Comparison of ENCODE assay signal across 17 cellular contexts in genomic region chr3:111301238-111301798, GRCh38.
A peak's percentile ranks its signal among the peaks of the same experiment; 100 is the strongest.
DNase-seq lines count a peak whose midpoint lies in the region; ATAC-seq and TF ChIP-seq lines count a peak whose summit lies in the region.
"Had no signal": no experiment of that assay in that cellular context is flagged by ENCODE, and none has a peak within 500 bp of the region (broad histone marks: within the 10 kb centered on the region; RNA-seq: fewer than 3 reads in every experiment).

No MANE protein-coding gene starts in this region.

- intact Hi-C loops in activated CD8-positive, alpha-beta T cell treated with anti-CD3 and anti-CD28 coated beads for 36 hours (cut with micrococcal nuclease): no loop called here

- POLR2A ChIA-PET in activated CD8-positive, alpha-beta T cell treated with anti-CD3 and anti-CD28 coated beads for 36 hours (lab: Charles Lee): no interaction called here

- no peak for DNase-seq in DND-41
- DNase-seq in activated CD8-positive, alpha-beta T cell treated with anti-CD3 and anti-CD28 coated beads for 36 hours: no peak
- DNase-seq in stimulated activated CD4-positive, alpha-beta T cell treated with anti-CD3 and anti-CD28 coated beads, Interleukin-4, amount 100 ng/mL, for 1 hour: no peak
- no peak for DNase-seq in superior temporal gyrus (ENCODE audit: extremely low spot score)
- DNase-seq in DMS153 (lab: John Stamatoyannopoulos, UW): no peak
- DNase-seq: ACHN, AML-193, NCI-H1436, NCI-H2029, NCI-H2171 treated with DMSO at 0.1 percent for 48 hours, NCI-H446 treated with DMSO at 0.1 percent for 48 hours, OCI-M1 had no signal

- H3K27ac ChIP-seq in BLaER1: no peak overlapping the region; the same call in 1 of the 2 replicates
- peak overlapping the region; percentile 78 for H3K27ac ChIP-seq in DND-41 (ENCODE audit: low read length)
- H3K27ac ChIP-seq: HL-60, RWPE1 had no signal

- H3K9ac ChIP-seq in BLaER1 (no peak overlapping the region), DND-41 (ENCODE audit: low read depth, low read length) (peak overlapping the region; percentile 23; the same call in 1 of the 2 replicates), Loucy (ENCODE audit: low read depth, low read length, poor library complexity, severe bottlenecking) (no peak overlapping the region)

- H3K9me3 ChIP-seq in BLaER1 (peaks cover 4% of the 10 kb centered on the region; the same call in 1 of the 2 replicates), DND-41 (ENCODE audit: insufficient read depth, low read length, severe bottlenecking) (no peaks in the 10 kb centered on the region), Loucy (ENCODE audit: insufficient read depth, low read depth, low read length) (no peaks in the 10 kb centered on the region)

- no peaks in the 10 kb centered on the region for H3K27me3 Mint-ChIP-seq in activated CD8-positive, alpha-beta T cell treated with anti-CD3 and anti-CD28 coated beads for 36 hours

- no peaks in the 10 kb centered on the region for H3K9me2 ChIP-seq in Loucy (replicated peaks; ENCODE audit: low read depth, low read length)

- TF ChIP-seq CTCF in DND-41 (IDR thresholded peaks at IDR 0.05; ENCODE audit: borderline replicate concordance, extremely low read depth, low read length, poor library complexity, severe bottlenecking) (no peak), Loucy (conservative IDR thresholded peaks at IDR 0.05; ENCODE audit: low read length) (no peak)
- no peak for TF ChIP-seq CTCF in activated CD8-positive, alpha-beta T cell treated with anti-CD3 and anti-CD28 coated beads for 36 hours (IDR thresholded peaks at IDR 0.05)

- no peaks in the 10 kb centered on the region for H3F3A ChIP-seq in Loucy (ENCODE audit: low read depth)

- H3K4me1 Mint-ChIP-seq in activated CD8-positive, alpha-beta T cell treated with anti-CD3 and anti-CD28 coated beads for 36 hours (ENCODE audit: low read depth): peaks cover 13% of the 10 kb centered on the region

- H2AFZ ChIP-seq in DND-41 (ENCODE audit: low read depth, low read length): no peak overlapping the region
- no peak overlapping the region for H2AFZ ChIP-seq in Loucy (ENCODE audit: low read length)

- ATAC-seq in DND-41 (ENCODE audit: insufficient read depth, low read depth): peak; percentile 70
- ATAC-seq in activated CD8-positive, alpha-beta T cell treated with anti-CD3 and anti-CD28 coated beads for 36 hours: peak; percentile 20

- H3K4me2 ChIP-seq in BLaER1 (peak overlapping the region; percentile 44), DND-41 (ENCODE audit: insufficient read depth, low read length) (peak overlapping the region; percentile 42), Loucy (ENCODE audit: low read depth, low read length, poor library complexity, severe bottlenecking) (peak overlapping the region; percentile 44)

- H3K27me3 ChIP-seq in BLaER1 (no peaks in the 10 kb centered on the region), DND-41 (ENCODE audit: insufficient read depth, low read length, poor library complexity) (no peaks in the 10 kb centered on the region), Loucy (ENCODE audit: insufficient read depth, low read length, poor library complexity, severe bottlenecking) (no peaks in the 10 kb centered on the region)

- H4K20me1 ChIP-seq in BLaER1 (no peaks in the 10 kb centered on the region), DND-41 (ENCODE audit: insufficient read depth, low read length) (no peaks in the 10 kb centered on the region), Loucy (ENCODE audit: insufficient read depth, low read length, poor library complexity, severe bottlenecking) (no peaks in the 10 kb centered on the region)

- H3K4me3 Mint-ChIP-seq in activated CD8-positive, alpha-beta T cell treated with anti-CD3 and anti-CD28 coated beads for 36 hours: no peak overlapping the region
- H3K4me3 Mint-ChIP-seq: CD4-positive, CD25-positive, alpha-beta regulatory T cell had no signal

- H3K79me2 ChIP-seq in DND-41 (ENCODE audit: insufficient read depth, low read length) (no peaks in the 10 kb centered on the region), Loucy (ENCODE audit: insufficient read depth, low read length) (no peaks in the 10 kb centered on the region)

- H3K4me1 ChIP-seq in BLaER1 (peaks cover 19% of the 10 kb centered on the region), DND-41 (ENCODE audit: insufficient read depth, low read length) (peaks cover 74% of the 10 kb centered on the region), Loucy (ENCODE audit: insufficient read depth, low read length, poor library complexity, severe bottlenecking) (peaks cover 61% of the 10 kb centered on the region)

- no peak overlapping the region for H3K27ac Mint-ChIP-seq in activated CD8-positive, alpha-beta T cell treated with anti-CD3 and anti-CD28 coated beads for 36 hours
- H3K27ac Mint-ChIP-seq: CD4-positive, CD25-positive, alpha-beta regulatory T cell had no signal

- H3K4me3 ChIP-seq in BLaER1 (no peak overlapping the region), DND-41 (ENCODE audit: low read depth in 1 of 2, low read length in 2 of 2) (no peak overlapping the region), Loucy (ENCODE audit: low read length, poor library complexity, severe bottlenecking) (peak overlapping the region; percentile 8)

- no peaks in the 10 kb centered on the region for H3K36me3 ChIP-seq in BLaER1
- H3K36me3 ChIP-seq in DND-41 (ENCODE audit: insufficient read depth, low read length): no peaks in the 10 kb centered on the region
- no peaks in the 10 kb centered on the region for H3K36me3 ChIP-seq in Loucy (ENCODE audit: insufficient read depth, low read length)

- H3K36me3 Mint-ChIP-seq in activated CD8-positive, alpha-beta T cell treated with anti-CD3 and anti-CD28 coated beads for 36 hours (ENCODE audit: low read depth): no peaks in the 10 kb centered on the region
- H3K36me3 Mint-ChIP-seq: CD4-positive, CD25-positive, alpha-beta regulatory T cell had no signal

- H3K9me3 Mint-ChIP-seq in activated CD8-positive, alpha-beta T cell treated with anti-CD3 and anti-CD28 coated beads for 36 hours: no peaks in the 10 kb centered on the region

- CTCF ChIA-PET in activated CD8-positive, alpha-beta T cell treated with anti-CD3 and anti-CD28 coated beads for 36 hours (lab: Charles Lee): no interaction called here
